Comparison of ENCODE assay signal across 18 cellular contexts in the genomic region with DNA sequence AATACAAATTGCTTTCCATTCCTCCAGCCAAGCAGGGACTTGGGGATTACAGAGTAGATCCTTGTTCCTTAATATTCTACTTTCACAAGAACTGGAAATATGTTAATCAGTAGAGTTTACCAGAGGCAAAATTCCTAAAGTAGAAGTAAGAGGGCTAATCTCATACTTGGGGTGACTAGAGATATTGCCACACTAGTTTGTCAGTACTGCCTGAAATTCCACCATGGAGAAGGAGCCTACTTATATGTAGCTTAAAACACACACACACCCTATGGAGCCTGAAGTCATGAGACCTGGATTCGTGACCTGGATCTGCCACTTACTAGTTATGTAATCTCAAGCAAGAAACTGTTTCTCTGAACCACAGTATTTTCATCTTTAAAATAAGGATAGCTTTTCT. TPM values are rescaled to one million over a fixed set of nuclear protein-coding genes. Genes with fewer than 3 reads are reported as not detected.
DNase-seq lines count a peak whose midpoint lies in the region; ATAC-seq, FAIRE-seq and TF ChIP-seq lines count a peak whose summit lies in the region.
"Had no signal": no experiment of that assay in that cellular context is flagged by ENCODE, and none has a peak within 500 bp of the region (broad histone marks: within the 10 kb centered on the region; RNA-seq: fewer than 3 reads in every experiment).

No MANE protein-coding gene starts in this region.

- H3K9ac ChIP-seq in IMR-90 (ENCODE audit: low read depth, low read length): no peak overlapping the region

- peak; percentile 10 for DNase-seq in AG04450 (ENCODE audit: low read depth, low spot score)
- peak; percentile 75 for DNase-seq in IMR-90
- DNase-seq in epithelial cell of proximal tubule (ENCODE audit: low read depth): peak; percentile 35
- peak; percentile 37 for DNase-seq in myocyte (ENCODE audit: low read depth)
- DNase-seq in NCI-H2029 (lab: John Stamatoyannopoulos, UW): no peak
- no peak for DNase-seq in GM19239 (ENCODE audit: insufficient read length, low spot score)
- no peak for DNase-seq in naive thymus-derived CD4-positive, alpha-beta T cell
- DNase-seq: ACHN; left ventricle myocardium superior; NCI-H187 treated with DMSO at 0.1 percent for 48 hours; NCI-H510A treated with DMSO at 0.1 percent for 48 hours; OCI-M1; sigmoid colon; stimulated activated CD4-positive, alpha-beta T cell treated with anti-CD3 and anti-CD28 coated beads, Interleukin-4, amount 100 ng/mL, for 4 hours had no signal

- H2BK15ac ChIP-seq in IMR-90 (ENCODE audit: low read depth, low read length): no peak overlapping the region

- no peak overlapping the region for H3K4me3 Mint-ChIP-seq in naive thymus-derived CD4-positive, alpha-beta T cell

- H2BK120ac ChIP-seq in IMR-90 (ENCODE audit: low read depth, low read length): no peak overlapping the region

- no peaks in the 10 kb centered on the region for H3K27me3 ChIP-seq in AG04450 (ENCODE audit: control insufficient read depth, insufficient read depth, low read length)
- no peaks in the 10 kb centered on the region for H3K27me3 ChIP-seq in IMR-90 (ENCODE audit: control insufficient read depth, insufficient read depth, low read length)
- H3K27me3 ChIP-seq in naive thymus-derived CD4-positive, alpha-beta T cell (ENCODE audit: control insufficient read depth in 2 of 2, insufficient read depth in 2 of 2, low read length in 2 of 2): no peaks in the 10 kb centered on the region
- H3K27me3 ChIP-seq: cardiac muscle cell, sigmoid colon had no signal

- no peak overlapping the region for H4K8ac ChIP-seq in IMR-90 (ENCODE audit: low read depth in 2 of 2, low read length in 2 of 2)

- H3K23ac ChIP-seq in IMR-90 (ENCODE audit: low read depth, low read length): 0 out of 2 replicates have a peak overlapping the region, but pooled peaks have one; percentile 17

- no peaks in the 10 kb centered on the region; the same call in 1 of the 2 replicates for H3K9me1 ChIP-seq in IMR-90 (ENCODE audit: insufficient read depth, low read length)

- H3K4ac ChIP-seq in IMR-90 (ENCODE audit: low read depth, low read length): no peak overlapping the region

- peak overlapping the region in 1 of 9 donors; percentile 13 for H3K27ac Mint-ChIP-seq in naive thymus-derived CD4-positive, alpha-beta T cell

- H3K36me3 ChIP-seq in IMR-90 (ENCODE audit: control insufficient read depth, insufficient read depth, low read length): no peaks in the 10 kb centered on the region; the same call in 1 of the 2 replicates
- no peaks in the 10 kb centered on the region for H3K36me3 ChIP-seq in naive thymus-derived CD4-positive, alpha-beta T cell (ENCODE audit: control insufficient read depth in 2 of 3, insufficient read depth in 3 of 3, low read length in 3 of 3)
- H3K36me3 ChIP-seq: sigmoid colon had no signal

- H3K9me3 ChIP-seq in AG04450 (ENCODE audit: control insufficient read depth, insufficient read depth, low read length): no peaks in the 10 kb centered on the region
- no peaks in the 10 kb centered on the region for H3K9me3 ChIP-seq in IMR-90 (ENCODE audit: control insufficient read depth, insufficient read depth, low read length)
- H3K9me3 ChIP-seq in naive thymus-derived CD4-positive, alpha-beta T cell (ENCODE audit: control insufficient read depth in 2 of 3, low read length in 3 of 3): no peaks in the 10 kb centered on the region
- H3K9me3 ChIP-seq: sigmoid colon had no signal

- H3K4me2 ChIP-seq in IMR-90 (ENCODE audit: low read depth, low read length): no peak overlapping the region; the same call in 1 of the 2 replicates

- H3K36me3 Mint-ChIP-seq in naive thymus-derived CD4-positive, alpha-beta T cell: no peaks in the 10 kb centered on the region

- no peak overlapping the region for H3K56ac ChIP-seq in IMR-90 (ENCODE audit: extremely low read depth, insufficient read depth, low read length)

- H2BK5ac ChIP-seq in IMR-90 (ENCODE audit: low read depth, low read length, poor library complexity, severe bottlenecking): no peak overlapping the region

- FAIRE-seq in GM19239 (lab: Jason Lieb, UNC): no peak
- FAIRE-seq: urothelium cell line had no signal

- no peak overlapping the region for H2AK9ac ChIP-seq in IMR-90 (replicated peaks; ENCODE audit: low read depth, low read length, poor library complexity)

- POLR2A ChIA-PET in AG04450 (lab: Yijun Ruan, JAX) (no interaction called here), IMR-90 (lab: Charles Lee; ENCODE audit: unreplicated experiment) (no interaction called here)
- POLR2A ChIA-PET in naive thymus-derived CD4-positive, alpha-beta T cell (lab: Charles Lee): no interaction called here

- ATAC-seq in IMR-90 (ENCODE audit: low read depth) (peak; percentile 79), GM21526 (IDR thresholded peaks at IDR 0.05; ENCODE audit: low FRiP score, unreplicated experiment) (no peak)
- no peak for ATAC-seq in naive thymus-derived CD4-positive, alpha-beta T cell

- H3K4me3 ChIP-seq in AG04450 (ENCODE audit: low read depth, low read length) (no peak overlapping the region), IMR-90 (ENCODE audit: insufficient read depth, low read depth, low read length) (no peak overlapping the region), epithelial cell of proximal tubule (ENCODE audit: low read depth, low read length) (no peak overlapping the region)
- H3K4me3 ChIP-seq in naive thymus-derived CD4-positive, alpha-beta T cell (ENCODE audit: low read length): no peak overlapping the region
- H3K4me3 ChIP-seq: cardiac muscle cell, sigmoid colon had no signal

- H3K14ac ChIP-seq in IMR-90 (replicated peaks; ENCODE audit: low read depth, low read length): peak overlapping the region; percentile 68

- H4K20me1 ChIP-seq in IMR-90 (ENCODE audit: insufficient read depth, low read length): no peaks in the 10 kb centered on the region

- no peak overlapping the region for H2BK20ac ChIP-seq in IMR-90 (ENCODE audit: low read depth, low read length)

- BruUV-seq in IMR-90 (replicated peaks; lab: Mats Ljungman, UMichigan): no TSS peak

- intact Hi-C loops in IMR-90 (cut with micrococcal nuclease): no loop called here
- intact Hi-C loops in naive thymus-derived CD4-positive, alpha-beta T cell (cut with micrococcal nuclease): no loop called here

- TF ChIP-seq RAD21 in IMR-90 (IDR thresholded peaks at IDR 0.05; ENCODE audit: low read length): no peak

- TF ChIP-seq POLR2A in IMR-90 (IDR thresholded peaks at IDR 0.05; ENCODE audit: low read depth, low read length): no peak

- H3K4me1 Mint-ChIP-seq in naive thymus-derived CD4-positive, alpha-beta T cell: peaks cover 0 to 12% (median 0%) of the 10 kb centered on the region in 7 donors

- no peak overlapping the region for H4K91ac ChIP-seq in IMR-90 (ENCODE audit: insufficient read depth, low read depth, low read length)

- in situ Hi-C loops in IMR-90 (cut with MboI; ENCODE audit: low sequenced_read_pairs): no loop called here

- no peaks in the 10 kb centered on the region for H3K27me3 Mint-ChIP-seq in naive thymus-derived CD4-positive, alpha-beta T cell

- no peak overlapping the region for H3K18ac ChIP-seq in IMR-90 (ENCODE audit: low read depth, low read length)

- H3K4me1 ChIP-seq in IMR-90 (ENCODE audit: control insufficient read depth, insufficient read depth, low read length): peaks cover 1% of the 10 kb centered on the region; the same call in 1 of the 2 replicates
- H3K4me1 ChIP-seq in naive thymus-derived CD4-positive, alpha-beta T cell (ENCODE audit: control insufficient read depth in 2 of 2, insufficient read depth in 2 of 2, low read length in 2 of 2): no peaks in the 10 kb centered on the region
- H3K4me1 ChIP-seq: sigmoid colon had no signal

- no peak overlapping the region for H2AFZ ChIP-seq in IMR-90 (replicated peaks; ENCODE audit: low read length, poor library complexity)

- CTCF ChIA-PET in AG04450 (lab: Charles Lee): interaction anchor here (0.8 to 9.7 kb wide), 6 partner anchors 98 to 304 kb away, joined by 4 to 175 read pairs (median 6); no protein-coding TSS in a partner anchor
- CTCF ChIA-PET in IMR-90 (lab: Yijun Ruan, JAX): interaction anchor here (4.1 kb wide), 1 partner anchor 101 kb away, joined by 16 read pairs; no protein-coding TSS in a partner anchor
- CTCF ChIA-PET in naive thymus-derived CD4-positive, alpha-beta T cell (lab: Charles Lee): interaction anchor here (7.2 kb wide), 1 partner anchor 100 kb away, joined by 67 read pairs; no protein-coding TSS in a partner anchor

- dilution Hi-C loops in IMR-90 (cut with HindIII; ENCODE audit: low sequenced_read_pairs, unreplicated experiment): no loop called here

- no peak overlapping the region for H4K5ac ChIP-seq in IMR-90 (ENCODE audit: low read depth, low read length)

- TF ChIP-seq CTCF in AG04450 (IDR thresholded peaks at IDR 0.05; ENCODE audit: low read depth, low read length) (no peak), IMR-90 (conservative IDR thresholded peaks at IDR 0.05; ENCODE audit: low read depth, low read length) (no peak), epithelial cell of proximal tubule (conservative IDR thresholded peaks at IDR 0.05; ENCODE audit: low read depth, low read length) (no peak)

- H3K9me3 Mint-ChIP-seq in naive thymus-derived CD4-positive, alpha-beta T cell: no peaks in the 10 kb centered on the region

- H3K27ac ChIP-seq in AG04450 (ENCODE audit: low read depth, low read length) (no peak overlapping the region), IMR-90 (ENCODE audit: insufficient read depth, low read length) (no peak overlapping the region)
- no peak overlapping the region for H3K27ac ChIP-seq in naive thymus-derived CD4-positive, alpha-beta T cell (ENCODE audit: low read depth, low read length)
- H3K27ac ChIP-seq: cardiac muscle cell, sigmoid colon, VCaP had no signal

- WGBS in IMR-90 (ENCODE audit: extremely low coverage in 2 of 2, insufficient read length in 1 of 2), 2 experiments: no CpG with 5 or more reads among the region's 1 CpG

- H3K79me1 ChIP-seq in IMR-90 (ENCODE audit: low read depth in 1 of 2, low read length in 2 of 2): no peaks in the 10 kb centered on the region

- H2AK5ac ChIP-seq in IMR-90 (ENCODE audit: low read depth, low read length): no peak overlapping the region

RNA-seq across cellular contexts. Expression of gene STRIP2, which starts 33.9 kb away (rescaled TPM):
- polyA plus RNA-seq in AG04450 (2011; rRNA removed): 1.3 and 1.7 TPM in 2 replicates
- polyA minus RNA-seq in AG04450 (2011; rRNA and poly(A)+ RNA removed): 2.3 and 3.1 TPM in 2 replicates
- total RNA-seq in IMR-90 (2012; rRNA removed): 2.2 and 3.0 TPM in 2 replicates
- 1.6 and 1.8 TPM in 2 replicates for polyA plus RNA-seq in IMR-90 (2012; rRNA removed)
- polyA plus RNA-seq in IMR-90 (2012; cell fraction: cytosol; rRNA removed): 0.68 and 0.73 TPM in 2 replicates
- 2.4 and 4.3 TPM in 2 replicates for polyA plus RNA-seq in IMR-90 (2012; cell fraction: nucleus; rRNA removed; ENCODE audit: low replicate concordance)
- total RNA-seq in epithelial cell of proximal tubule: 6.3 and 6.9 TPM in 2 replicates
- total RNA-seq in myocyte: 55.9 and 58.3 TPM in 2 replicates
- 18.3 TPM for polyA plus RNA-seq in myocyte (2012)
- total RNA-seq in naive thymus-derived CD4-positive, alpha-beta T cell: 10 to 100 TPM in 1 of 5 experiments, under 1 TPM in 3, not detected in 1; 0.14 to 21.4 (median 0.27) TPM
- polyA plus RNA-seq in naive thymus-derived CD4-positive, alpha-beta T cell: not detected

RNA-seq across cellular contexts. Expression of gene SMKR1, which starts 34.2 kb away (rescaled TPM):
- polyA plus RNA-seq in AG04450 (2011; rRNA removed) (0.10 and 0.24 TPM in 2 replicates), IMR-90 (2012; rRNA removed) (0.26 TPM in 1 of 2 replicates, not detected in the other)
- not detected in 2 replicates for polyA minus RNA-seq in AG04450 (2011; rRNA and poly(A)+ RNA removed)
- total RNA-seq in IMR-90 (2012; rRNA removed) (not detected in 2 replicates), epithelial cell of proximal tubule (0.94 TPM in 1 of 2 replicates, not detected in the other), myocyte (1.6 and 3.9 TPM in 2 replicates)
- polyA plus RNA-seq in IMR-90 (2012; cell fraction: cytosol; rRNA removed): 0.04 TPM in 1 of 2 replicates, not detected in the other
- not detected in 2 replicates for polyA plus RNA-seq in IMR-90 (2012; cell fraction: nucleus; rRNA removed; ENCODE audit: low replicate concordance)
- 0.69 TPM for polyA plus RNA-seq in myocyte (2012)
- total RNA-seq in naive thymus-derived CD4-positive, alpha-beta T cell: 1 to 10 TPM; 1.1 to 2.5 (median 1.4) TPM
- 1 to 10 TPM; 5.1 to 6.3 TPM for polyA plus RNA-seq in naive thymus-derived CD4-positive, alpha-beta T cell
- total RNA-seq: cardiac muscle cell, left ventricle myocardium superior, sigmoid colon had no signal

Comparison
In these comparisons a context has a peak if more than half of its experiments do, and no peak if none do; other contexts are left out.
1. DNase-seq: peak in AG04450 (single experiment), IMR-90 (single experiment), epithelial cell of proximal tubule (single experiment) and myocyte (single experiment); none in NCI-H2029 (single experiment), GM19239 (single experiment) and naive thymus-derived CD4-positive, alpha-beta T cell (0 of 9).